In genomic region chr1:44294588-44295007, GRCh38 we compare ENCODE assay signal across 1 cellular context.
TF ChIP-seq lines count a peak whose summit lies in the region.

No MANE protein-coding gene starts in this region.

TF ChIP-seq in A549, 52 proteins besides CTCF, POLR2A, EP300 and RAD21 (continued from another document):
- no peak for TF ChIP-seq NR3C1 (IDR thresholded peaks at IDR 0.05)
- TF ChIP-seq FOXS1 (CRISPR knock-in tag; IDR thresholded peaks at IDR 0.05) = no peak
- TF ChIP-seq NPAS2 (CRISPR knock-in tag; IDR thresholded peaks at IDR 0.05; ENCODE audit: borderline replicate concordance) = no peak
- TF ChIP-seq MAFK (IDR thresholded peaks at IDR 0.05; ENCODE audit: partially characterized antibody) = no peak
- no peak for TF ChIP-seq EHF (CRISPR knock-in tag; IDR thresholded peaks at IDR 0.05)
TF ChIP-seq in A549: peak in this region for 0.
